Comparison of ENCODE assay signal across 1 cellular context in the genomic region with DNA sequence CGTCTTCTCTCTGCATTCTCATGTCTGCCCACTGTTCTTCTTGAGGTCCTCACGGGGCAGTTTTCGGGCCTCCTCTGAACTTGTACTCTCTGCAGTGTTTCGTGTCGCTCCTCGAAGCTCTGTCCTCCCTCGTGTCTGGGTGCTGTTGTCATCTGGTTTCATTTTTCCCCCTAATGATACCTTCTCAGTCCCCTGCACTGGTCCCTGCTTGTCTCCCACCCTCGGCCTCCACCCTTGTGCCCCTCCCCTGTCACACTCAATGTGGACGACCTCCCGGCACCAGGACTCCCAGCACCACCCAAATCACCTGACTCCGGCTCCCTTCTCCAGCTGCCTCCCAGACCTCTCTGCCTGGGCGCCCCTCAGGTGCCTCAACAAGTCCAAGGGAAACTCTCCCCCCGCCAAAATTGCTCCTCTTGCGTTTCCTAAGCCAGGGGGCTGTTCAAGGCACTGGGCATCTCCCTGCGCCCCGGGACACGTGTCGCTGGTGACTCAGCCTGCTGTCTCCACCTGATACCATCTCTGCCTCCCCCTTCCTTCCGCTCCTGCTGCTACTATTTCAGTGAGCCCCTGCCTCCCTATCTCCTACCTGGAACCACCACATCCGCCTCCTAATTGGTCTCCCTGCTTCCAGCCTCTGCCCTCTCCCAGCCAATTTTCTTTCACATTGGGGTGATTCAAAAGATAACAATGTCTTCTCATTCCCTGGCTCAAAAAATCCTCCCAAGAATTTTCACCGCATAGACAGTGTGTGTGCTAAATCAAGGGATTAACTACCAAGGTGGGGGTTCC.
A peak's percentile ranks its signal among the peaks of the same experiment; 100 is the strongest.
TF ChIP-seq lines count a peak whose summit lies in the region.

No MANE protein-coding gene starts in this region.

TF ChIP-seq in HCT116, 20 proteins besides CTCF, POLR2A, EP300 and RAD21 (continued from another document):
- TF ChIP-seq, protein P1, sequence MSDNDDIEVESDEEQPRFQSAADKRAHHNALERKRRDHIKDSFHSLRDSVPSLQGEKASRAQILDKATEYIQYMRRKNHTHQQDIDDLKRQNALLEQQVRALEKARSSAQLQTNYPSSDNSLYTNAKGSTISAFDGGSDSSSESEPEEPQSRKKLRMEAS (IDR thresholded peaks at IDR 0.05): peak; percentile 38; the same call in 1 of the 2 replicates
